2 cellular contexts compared by ENCODE assay signal in the genomic region with DNA sequence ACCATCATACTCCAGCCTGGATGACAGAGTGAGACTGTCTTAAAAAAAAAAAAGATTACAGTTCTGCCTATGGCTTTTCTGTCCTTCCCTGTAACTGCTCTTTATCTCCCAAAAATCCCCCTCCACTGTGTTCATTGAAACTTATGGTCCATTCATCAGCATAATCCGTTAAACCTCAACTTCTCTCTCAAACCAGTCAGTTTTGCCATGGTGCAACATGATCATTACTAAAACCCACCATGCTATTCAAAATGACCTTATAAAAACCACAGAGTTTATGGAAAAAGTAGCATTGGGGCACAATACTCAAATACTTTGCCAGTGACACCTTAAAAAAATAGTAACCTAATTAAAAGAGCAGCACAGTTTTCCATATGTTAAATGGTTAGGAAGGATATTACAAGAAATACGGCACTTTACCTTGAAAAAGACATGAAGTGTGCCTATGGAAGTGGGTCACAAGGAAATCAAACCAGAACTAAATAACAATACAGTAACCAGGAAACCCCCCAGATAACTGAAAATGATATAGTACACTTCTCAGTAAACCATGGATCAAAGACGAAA.
TF ChIP-seq lines count a peak whose summit lies in the region.

No MANE protein-coding gene starts in this region.

TF ChIP-seq in HCT116, 20 proteins besides CTCF, POLR2A, EP300 and RAD21:
- TF ChIP-seq SIN3A (IDR thresholded peaks at IDR 0.05; ENCODE audit: low read depth) = no peak
- TF ChIP-seq ELF1 (IDR thresholded peaks at IDR 0.05; ENCODE audit: borderline replicate concordance, low read depth) = no peak
- TF ChIP-seq TCF7L2 (IDR thresholded peaks at IDR 0.05; ENCODE audit: borderline replicate concordance, extremely low read depth, insufficient read depth, insufficient read length) = no peak
- no peak for TF ChIP-seq FOSL1 (IDR thresholded peaks at IDR 0.05; ENCODE audit: low read depth)
- TF ChIP-seq ZNF274 (IDR thresholded peaks at IDR 0.05; ENCODE audit: low read depth, low read length) = no peak
- TF ChIP-seq JUND (IDR thresholded peaks at IDR 0.05) = no peak
- no peak for TF ChIP-seq EGR1 (IDR thresholded peaks at IDR 0.05; ENCODE audit: low read depth)
- TF ChIP-seq, protein P1, sequence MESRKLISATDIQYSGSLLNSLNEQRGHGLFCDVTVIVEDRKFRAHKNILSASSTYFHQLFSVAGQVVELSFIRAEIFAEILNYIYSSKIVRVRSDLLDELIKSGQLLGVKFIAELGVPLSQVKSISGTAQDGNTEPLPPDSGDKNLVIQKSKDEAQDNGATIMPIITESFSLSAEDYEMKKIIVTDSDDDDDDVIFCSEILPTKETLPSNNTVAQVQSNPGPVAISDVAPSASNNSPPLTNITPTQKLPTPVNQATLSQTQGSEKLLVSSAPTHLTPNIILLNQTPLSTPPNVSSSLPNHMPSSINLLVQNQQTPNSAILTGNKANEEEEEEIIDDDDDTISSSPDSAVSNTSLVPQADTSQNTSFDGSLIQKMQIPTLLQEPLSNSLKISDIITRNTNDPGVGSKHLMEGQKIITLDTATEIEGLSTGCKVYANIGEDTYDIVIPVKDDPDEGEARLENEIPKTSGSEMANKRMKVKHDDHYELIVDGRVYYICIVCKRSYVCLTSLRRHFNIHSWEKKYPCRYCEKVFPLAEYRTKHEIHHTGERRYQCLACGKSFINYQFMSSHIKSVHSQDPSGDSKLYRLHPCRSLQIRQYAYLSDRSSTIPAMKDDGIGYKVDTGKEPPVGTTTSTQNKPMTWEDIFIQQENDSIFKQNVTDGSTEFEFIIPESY (IDR thresholded peaks at IDR 0.05; ENCODE audit: extremely low read depth, insufficient replicate concordance, low read length) = no peak
- no peak for TF ChIP-seq SRF (IDR thresholded peaks at IDR 0.05; ENCODE audit: low read depth)
- no peak for TF ChIP-seq EZH2 (IDR thresholded peaks at IDR 0.05)
- no peak for TF ChIP-seq CBX3 (IDR thresholded peaks at IDR 0.05; ENCODE audit: low read depth)
- TF ChIP-seq CEBPB (IDR thresholded peaks at IDR 0.05; ENCODE audit: low read depth) = no peak
- TF ChIP-seq, protein P2, sequence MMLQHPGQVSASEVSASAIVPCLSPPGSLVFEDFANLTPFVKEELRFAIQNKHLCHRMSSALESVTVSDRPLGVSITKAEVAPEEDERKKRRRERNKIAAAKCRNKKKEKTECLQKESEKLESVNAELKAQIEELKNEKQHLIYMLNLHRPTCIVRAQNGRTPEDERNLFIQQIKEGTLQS (IDR thresholded peaks at IDR 0.05) = no peak
- TF ChIP-seq EZH2phosphoT487 (IDR thresholded peaks at IDR 0.05; ENCODE audit: borderline replicate concordance) = no peak
TF ChIP-seq in HCT116: peak in this region for 0.

TF ChIP-seq in H1, 55 proteins besides CTCF, POLR2A, EP300 and RAD21:
- TF ChIP-seq ASH2L (IDR thresholded peaks at IDR 0.05; ENCODE audit: low read length) = no peak
- TF ChIP-seq, protein P3, sequence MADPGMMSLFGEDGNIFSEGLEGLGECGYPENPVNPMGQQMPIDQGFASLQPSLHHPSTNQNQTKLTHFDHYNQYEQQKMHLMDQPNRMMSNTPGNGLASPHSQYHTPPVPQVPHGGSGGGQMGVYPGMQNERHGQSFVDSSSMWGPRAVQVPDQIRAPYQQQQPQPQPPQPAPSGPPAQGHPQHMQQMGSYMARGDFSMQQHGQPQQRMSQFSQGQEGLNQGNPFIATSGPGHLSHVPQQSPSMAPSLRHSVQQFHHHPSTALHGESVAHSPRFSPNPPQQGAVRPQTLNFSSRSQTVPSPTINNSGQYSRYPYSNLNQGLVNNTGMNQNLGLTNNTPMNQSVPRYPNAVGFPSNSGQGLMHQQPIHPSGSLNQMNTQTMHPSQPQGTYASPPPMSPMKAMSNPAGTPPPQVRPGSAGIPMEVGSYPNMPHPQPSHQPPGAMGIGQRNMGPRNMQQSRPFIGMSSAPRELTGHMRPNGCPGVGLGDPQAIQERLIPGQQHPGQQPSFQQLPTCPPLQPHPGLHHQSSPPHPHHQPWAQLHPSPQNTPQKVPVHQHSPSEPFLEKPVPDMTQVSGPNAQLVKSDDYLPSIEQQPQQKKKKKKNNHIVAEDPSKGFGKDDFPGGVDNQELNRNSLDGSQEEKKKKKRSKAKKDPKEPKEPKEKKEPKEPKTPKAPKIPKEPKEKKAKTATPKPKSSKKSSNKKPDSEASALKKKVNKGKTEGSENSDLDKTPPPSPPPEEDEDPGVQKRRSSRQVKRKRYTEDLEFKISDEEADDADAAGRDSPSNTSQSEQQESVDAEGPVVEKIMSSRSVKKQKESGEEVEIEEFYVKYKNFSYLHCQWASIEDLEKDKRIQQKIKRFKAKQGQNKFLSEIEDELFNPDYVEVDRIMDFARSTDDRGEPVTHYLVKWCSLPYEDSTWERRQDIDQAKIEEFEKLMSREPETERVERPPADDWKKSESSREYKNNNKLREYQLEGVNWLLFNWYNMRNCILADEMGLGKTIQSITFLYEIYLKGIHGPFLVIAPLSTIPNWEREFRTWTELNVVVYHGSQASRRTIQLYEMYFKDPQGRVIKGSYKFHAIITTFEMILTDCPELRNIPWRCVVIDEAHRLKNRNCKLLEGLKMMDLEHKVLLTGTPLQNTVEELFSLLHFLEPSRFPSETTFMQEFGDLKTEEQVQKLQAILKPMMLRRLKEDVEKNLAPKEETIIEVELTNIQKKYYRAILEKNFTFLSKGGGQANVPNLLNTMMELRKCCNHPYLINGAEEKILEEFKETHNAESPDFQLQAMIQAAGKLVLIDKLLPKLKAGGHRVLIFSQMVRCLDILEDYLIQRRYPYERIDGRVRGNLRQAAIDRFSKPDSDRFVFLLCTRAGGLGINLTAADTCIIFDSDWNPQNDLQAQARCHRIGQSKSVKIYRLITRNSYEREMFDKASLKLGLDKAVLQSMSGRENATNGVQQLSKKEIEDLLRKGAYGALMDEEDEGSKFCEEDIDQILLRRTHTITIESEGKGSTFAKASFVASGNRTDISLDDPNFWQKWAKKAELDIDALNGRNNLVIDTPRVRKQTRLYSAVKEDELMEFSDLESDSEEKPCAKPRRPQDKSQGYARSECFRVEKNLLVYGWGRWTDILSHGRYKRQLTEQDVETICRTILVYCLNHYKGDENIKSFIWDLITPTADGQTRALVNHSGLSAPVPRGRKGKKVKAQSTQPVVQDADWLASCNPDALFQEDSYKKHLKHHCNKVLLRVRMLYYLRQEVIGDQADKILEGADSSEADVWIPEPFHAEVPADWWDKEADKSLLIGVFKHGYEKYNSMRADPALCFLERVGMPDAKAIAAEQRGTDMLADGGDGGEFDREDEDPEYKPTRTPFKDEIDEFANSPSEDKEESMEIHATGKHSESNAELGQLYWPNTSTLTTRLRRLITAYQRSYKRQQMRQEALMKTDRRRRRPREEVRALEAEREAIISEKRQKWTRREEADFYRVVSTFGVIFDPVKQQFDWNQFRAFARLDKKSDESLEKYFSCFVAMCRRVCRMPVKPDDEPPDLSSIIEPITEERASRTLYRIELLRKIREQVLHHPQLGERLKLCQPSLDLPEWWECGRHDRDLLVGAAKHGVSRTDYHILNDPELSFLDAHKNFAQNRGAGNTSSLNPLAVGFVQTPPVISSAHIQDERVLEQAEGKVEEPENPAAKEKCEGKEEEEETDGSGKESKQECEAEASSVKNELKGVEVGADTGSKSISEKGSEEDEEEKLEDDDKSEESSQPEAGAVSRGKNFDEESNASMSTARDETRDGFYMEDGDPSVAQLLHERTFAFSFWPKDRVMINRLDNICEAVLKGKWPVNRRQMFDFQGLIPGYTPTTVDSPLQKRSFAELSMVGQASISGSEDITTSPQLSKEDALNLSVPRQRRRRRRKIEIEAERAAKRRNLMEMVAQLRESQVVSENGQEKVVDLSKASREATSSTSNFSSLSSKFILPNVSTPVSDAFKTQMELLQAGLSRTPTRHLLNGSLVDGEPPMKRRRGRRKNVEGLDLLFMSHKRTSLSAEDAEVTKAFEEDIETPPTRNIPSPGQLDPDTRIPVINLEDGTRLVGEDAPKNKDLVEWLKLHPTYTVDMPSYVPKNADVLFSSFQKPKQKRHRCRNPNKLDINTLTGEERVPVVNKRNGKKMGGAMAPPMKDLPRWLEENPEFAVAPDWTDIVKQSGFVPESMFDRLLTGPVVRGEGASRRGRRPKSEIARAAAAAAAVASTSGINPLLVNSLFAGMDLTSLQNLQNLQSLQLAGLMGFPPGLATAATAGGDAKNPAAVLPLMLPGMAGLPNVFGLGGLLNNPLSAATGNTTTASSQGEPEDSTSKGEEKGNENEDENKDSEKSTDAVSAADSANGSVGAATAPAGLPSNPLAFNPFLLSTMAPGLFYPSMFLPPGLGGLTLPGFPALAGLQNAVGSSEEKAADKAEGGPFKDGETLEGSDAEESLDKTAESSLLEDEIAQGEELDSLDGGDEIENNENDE (IDR thresholded peaks at IDR 0.05; ENCODE audit: insufficient replicate concordance, low read length) = peak; percentile 95
